ENCODE assay signal across 1 cellular context in genomic region chr12:64403708-64404469, GRCh38.
A peak's percentile ranks its signal among the peaks of the same experiment; 100 is the strongest.
TF ChIP-seq lines count a peak whose summit lies in the region.

XPOT (plus strand) TSS chr12:64404392; CDS start chr12:64410036, 5,644 bp downstream.

TF ChIP-seq in HepG2, 621 proteins besides CTCF, POLR2A, EP300 and RAD21 (continued from another document and continues in another):
- peak; percentile 12 for TF ChIP-seq ZNF18 (CRISPR knock-in tag; IDR thresholded peaks at IDR 0.05; ENCODE audit: insufficient replicate concordance)
- TF ChIP-seq THAP9 (CRISPR knock-in tag; IDR thresholded peaks at IDR 0.05; ENCODE audit: borderline replicate concordance) = no peak
- no peak for TF ChIP-seq ZNF557 (CRISPR knock-in tag; IDR thresholded peaks at IDR 0.05)
- no peak for TF ChIP-seq HOXA7 (CRISPR knock-in tag; IDR thresholded peaks at IDR 0.05)
- TF ChIP-seq ZNF761 (CRISPR knock-in tag; conservative IDR thresholded peaks at IDR 0.05) = no peak
- no peak for TF ChIP-seq CEBPZ (IDR thresholded peaks at IDR 0.05; ENCODE audit: low read length)
- no peak for TF ChIP-seq ZNF382 (CRISPR knock-in tag; IDR thresholded peaks at IDR 0.05; ENCODE audit: borderline replicate concordance)
- TF ChIP-seq ZNF407 (CRISPR knock-in tag; IDR thresholded peaks at IDR 0.05; ENCODE audit: not compliant biosample characterization) = no peak
- TF ChIP-seq RORA (CRISPR knock-in tag; IDR thresholded peaks at IDR 0.05) = no peak
- no peak for TF ChIP-seq NPAS2 (CRISPR knock-in tag; IDR thresholded peaks at IDR 0.05; ENCODE audit: borderline replicate concordance)
- TF ChIP-seq ZNF331 (CRISPR knock-in tag; IDR thresholded peaks at IDR 0.05) = peak; percentile 40
- TF ChIP-seq PHF20 (CRISPR knock-in tag; IDR thresholded peaks at IDR 0.05) = peak; percentile 86
- TF ChIP-seq AKAP8 (CRISPR knock-in tag; IDR thresholded peaks at IDR 0.05) = no peak
- no peak for TF ChIP-seq TRIM22 (IDR thresholded peaks at IDR 0.05)
- TF ChIP-seq NCOA5 (CRISPR knock-in tag; IDR thresholded peaks at IDR 0.05) = no peak
- TF ChIP-seq SMAD9 (CRISPR knock-in tag; IDR thresholded peaks at IDR 0.05) = no peak
- TF ChIP-seq ZNF101 (CRISPR knock-in tag; IDR thresholded peaks at IDR 0.05; ENCODE audit: borderline replicate concordance, low read depth) = no peak
- TF ChIP-seq ZBTB39 (CRISPR knock-in tag; IDR thresholded peaks at IDR 0.05) = no peak
- peak; percentile 29; the same call in 1 of the 2 replicates for TF ChIP-seq IRF2 (CRISPR knock-in tag; IDR thresholded peaks at IDR 0.05)
- TF ChIP-seq TP53 (CRISPR knock-in tag; conservative IDR thresholded peaks at IDR 0.05) = no peak
- peak; percentile 49; the same call in 1 of the 2 replicates for TF ChIP-seq ZFY (CRISPR knock-in tag; IDR thresholded peaks at IDR 0.05)
- 0 out of 2 replicates have a peak, but pooled peaks have one; percentile 42 for TF ChIP-seq NR0B2 (CRISPR knock-in tag; IDR thresholded peaks at IDR 0.05)
- TF ChIP-seq UBTF (CRISPR knock-in tag; IDR thresholded peaks at IDR 0.05) = no peak
- TF ChIP-seq SOX6 (IDR thresholded peaks at IDR 0.05) = no peak
- 0 out of 2 replicates have a peak, but pooled peaks have one; percentile 14 for TF ChIP-seq SOX6 (CRISPR knock-in tag; IDR thresholded peaks at IDR 0.05)
- no peak for TF ChIP-seq ZNF234 (CRISPR knock-in tag; conservative IDR thresholded peaks at IDR 0.05)
- no peak for TF ChIP-seq ZNF644 (CRISPR knock-in tag; IDR thresholded peaks at IDR 0.05; ENCODE audit: low read depth)
- peak; percentile 98 for TF ChIP-seq GMEB1 (CRISPR knock-in tag; IDR thresholded peaks at IDR 0.05; ENCODE audit: borderline replicate concordance)
- TF ChIP-seq AGO1 (IDR thresholded peaks at IDR 0.05; ENCODE audit: low read depth, low read length, poor library complexity, severe bottlenecking) = no peak
- TF ChIP-seq FOXJ3 (CRISPR knock-in tag; IDR thresholded peaks at IDR 0.05; ENCODE audit: borderline replicate concordance) = no peak
- no peak for TF ChIP-seq MIXL1 (CRISPR knock-in tag; IDR thresholded peaks at IDR 0.05)
- TF ChIP-seq ASH2L (IDR thresholded peaks at IDR 0.05; ENCODE audit: insufficient read length, low read depth, low read length) = no peak
